In the genomic region with DNA sequence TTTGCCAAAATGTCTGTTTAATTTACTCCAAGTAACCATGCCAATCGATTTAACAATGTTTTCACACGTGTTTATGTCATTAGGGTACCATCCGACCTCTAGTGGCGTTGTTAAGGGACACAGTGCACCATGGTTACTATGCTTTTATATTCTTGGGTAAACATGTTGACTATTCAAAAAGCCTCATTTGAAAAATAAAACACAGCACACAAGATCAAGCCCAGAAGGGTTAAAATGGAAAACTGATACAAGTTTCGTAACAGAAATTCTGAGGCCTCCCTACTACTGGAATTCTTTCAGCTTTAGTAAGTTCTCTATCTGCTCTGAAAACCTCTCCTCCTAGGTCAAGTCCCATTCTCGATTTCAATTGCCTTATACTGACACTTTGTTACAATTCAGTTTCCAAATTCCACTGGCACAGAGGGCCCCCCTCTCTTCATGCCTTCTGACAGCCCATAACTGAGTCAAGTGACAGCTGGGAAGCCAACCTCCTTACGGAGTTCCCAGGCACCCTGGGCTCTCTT, we compare ENCODE assay signal across 2 cellular contexts.
TF ChIP-seq lines count a peak whose summit lies in the region.

No MANE protein-coding gene starts in this region.

TF ChIP-seq in K562, 482 proteins besides CTCF, POLR2A, EP300 and RAD21 (continues in another document):
- no peak for TF ChIP-seq MCM2 (IDR thresholded peaks at IDR 0.05; ENCODE audit: low read depth)
- TF ChIP-seq, protein P1, sequence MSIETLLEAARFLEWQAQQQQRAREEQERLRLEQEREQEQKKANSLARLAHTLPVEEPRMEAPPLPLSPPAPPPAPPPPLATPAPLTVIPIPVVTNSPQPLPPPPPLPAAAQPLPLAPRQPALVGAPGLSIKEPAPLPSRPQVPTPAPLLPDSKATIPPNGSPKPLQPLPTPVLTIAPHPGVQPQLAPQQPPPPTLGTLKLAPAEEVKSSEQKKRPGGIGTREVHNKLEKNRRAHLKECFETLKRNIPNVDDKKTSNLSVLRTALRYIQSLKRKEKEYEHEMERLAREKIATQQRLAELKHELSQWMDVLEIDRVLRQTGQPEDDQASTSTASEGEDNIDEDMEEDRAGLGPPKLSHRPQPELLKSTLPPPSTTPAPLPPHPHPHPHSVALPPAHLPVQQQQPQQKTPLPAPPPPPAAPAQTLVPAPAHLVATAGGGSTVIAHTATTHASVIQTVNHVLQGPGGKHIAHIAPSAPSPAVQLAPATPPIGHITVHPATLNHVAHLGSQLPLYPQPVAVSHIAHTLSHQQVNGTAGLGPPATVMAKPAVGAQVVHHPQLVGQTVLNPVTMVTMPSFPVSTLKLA (conservative IDR thresholded peaks at IDR 0.05): peak; percentile 88 to 93
- TF ChIP-seq BMI1 (IDR thresholded peaks at IDR 0.05; ENCODE audit: low read length): 0 out of 2 replicates have a peak, but pooled peaks have one; percentile 52
- peak in 1 of 2 experiments; percentile 30; a peak in 1 of 4 replicates for TF ChIP-seq CSDE1 (IDR thresholded peaks at IDR 0.05)
- TF ChIP-seq, protein P2, sequence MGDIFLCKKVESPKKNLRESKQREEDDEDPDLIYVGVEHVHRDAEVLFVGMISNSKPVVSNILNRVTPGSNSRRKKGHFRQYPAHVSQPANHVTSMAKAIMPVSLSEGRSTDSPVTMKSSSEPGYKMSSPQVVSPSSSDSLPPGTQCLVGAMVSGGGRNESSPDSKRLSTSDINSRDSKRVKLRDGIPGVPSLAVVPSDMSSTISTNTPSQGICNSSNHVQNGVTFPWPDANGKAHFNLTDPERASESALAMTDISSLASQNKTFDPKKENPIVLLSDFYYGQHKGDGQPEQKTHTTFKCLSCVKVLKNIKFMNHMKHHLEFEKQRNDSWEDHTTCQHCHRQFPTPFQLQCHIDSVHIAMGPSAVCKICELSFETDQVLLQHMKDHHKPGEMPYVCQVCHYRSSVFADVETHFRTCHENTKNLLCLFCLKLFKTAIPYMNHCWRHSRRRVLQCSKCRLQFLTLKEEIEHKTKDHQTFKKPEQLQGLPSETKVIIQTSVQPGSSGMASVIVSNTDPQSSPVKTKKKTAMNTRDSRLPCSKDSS (IDR thresholded peaks at IDR 0.05; ENCODE audit: low read depth, partially characterized antibody): no peak
- TF ChIP-seq, protein P3, sequence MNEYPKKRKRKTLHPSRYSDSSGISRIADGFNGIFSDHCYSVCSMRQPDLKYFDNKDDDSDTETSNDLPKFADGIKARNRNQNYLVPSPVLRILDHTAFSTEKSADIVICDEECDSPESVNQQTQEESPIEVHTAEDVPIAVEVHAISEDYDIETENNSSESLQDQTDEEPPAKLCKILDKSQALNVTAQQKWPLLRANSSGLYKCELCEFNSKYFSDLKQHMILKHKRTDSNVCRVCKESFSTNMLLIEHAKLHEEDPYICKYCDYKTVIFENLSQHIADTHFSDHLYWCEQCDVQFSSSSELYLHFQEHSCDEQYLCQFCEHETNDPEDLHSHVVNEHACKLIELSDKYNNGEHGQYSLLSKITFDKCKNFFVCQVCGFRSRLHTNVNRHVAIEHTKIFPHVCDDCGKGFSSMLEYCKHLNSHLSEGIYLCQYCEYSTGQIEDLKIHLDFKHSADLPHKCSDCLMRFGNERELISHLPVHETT (CRISPR knock-in tag; conservative IDR thresholded peaks at IDR 0.05 in 1 of 2, IDR thresholded peaks at IDR 0.05 in 1 of 2): no peak
- TF ChIP-seq FOXJ2 (tag; IDR thresholded peaks at IDR 0.05): peak; percentile 98
- peak; percentile 52 to 96; a peak in 3 of 4 replicates for TF ChIP-seq SIN3A (IDR thresholded peaks at IDR 0.05; ENCODE audit: borderline replicate concordance in 2 of 2, control insufficient read depth in 1 of 2, low read depth in 2 of 2, low read length in 2 of 2)
- TF ChIP-seq RFX1 (IDR thresholded peaks at IDR 0.05): peak; percentile 93
- TF ChIP-seq CREM (IDR thresholded peaks at IDR 0.05; ENCODE audit: low read depth): peak; percentile 26; the same call in 1 of the 2 replicates
- TF ChIP-seq MYNN (IDR thresholded peaks at IDR 0.05): peak; percentile 98
- peak; percentile 82; the same call in 1 of the 2 replicates for TF ChIP-seq MYNN (CRISPR knock-in tag; IDR thresholded peaks at IDR 0.05)
- no peak for TF ChIP-seq ATF1 (CRISPR knock-in tag; IDR thresholded peaks at IDR 0.05)
- peak; percentile 15; the same call in 1 of the 2 replicates for TF ChIP-seq ATF1 (tag; IDR thresholded peaks at IDR 0.05)
- 0 out of 2 replicates have a peak, but pooled peaks have one; percentile 19 for TF ChIP-seq SMC3 (conservative IDR thresholded peaks at IDR 0.05; ENCODE audit: insufficient read depth, low read depth, low read length)
- 0 out of 2 replicates have a peak, but pooled peaks have one; percentile 29 for TF ChIP-seq HDAC2 (IDR thresholded peaks at IDR 0.05)
- peak; percentile 86 to 93 for TF ChIP-seq FOXA3 (CRISPR knock-in tag; conservative IDR thresholded peaks at IDR 0.05 in 1 of 2, IDR thresholded peaks at IDR 0.05 in 1 of 2)
- peak; percentile 80 for TF ChIP-seq FOXJ3 (CRISPR knock-in tag; IDR thresholded peaks at IDR 0.05)
- TF ChIP-seq CBFA2T2 (conservative IDR thresholded peaks at IDR 0.05): no peak
- no peak for TF ChIP-seq ZNF561 (CRISPR knock-in tag; conservative IDR thresholded peaks at IDR 0.05)
- TF ChIP-seq, protein P4, sequence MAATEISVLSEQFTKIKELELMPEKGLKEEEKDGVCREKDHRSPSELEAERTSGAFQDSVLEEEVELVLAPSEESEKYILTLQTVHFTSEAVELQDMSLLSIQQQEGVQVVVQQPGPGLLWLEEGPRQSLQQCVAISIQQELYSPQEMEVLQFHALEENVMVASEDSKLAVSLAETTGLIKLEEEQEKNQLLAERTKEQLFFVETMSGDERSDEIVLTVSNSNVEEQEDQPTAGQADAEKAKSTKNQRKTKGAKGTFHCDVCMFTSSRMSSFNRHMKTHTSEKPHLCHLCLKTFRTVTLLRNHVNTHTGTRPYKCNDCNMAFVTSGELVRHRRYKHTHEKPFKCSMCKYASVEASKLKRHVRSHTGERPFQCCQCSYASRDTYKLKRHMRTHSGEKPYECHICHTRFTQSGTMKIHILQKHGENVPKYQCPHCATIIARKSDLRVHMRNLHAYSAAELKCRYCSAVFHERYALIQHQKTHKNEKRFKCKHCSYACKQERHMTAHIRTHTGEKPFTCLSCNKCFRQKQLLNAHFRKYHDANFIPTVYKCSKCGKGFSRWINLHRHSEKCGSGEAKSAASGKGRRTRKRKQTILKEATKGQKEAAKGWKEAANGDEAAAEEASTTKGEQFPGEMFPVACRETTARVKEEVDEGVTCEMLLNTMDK (IDR thresholded peaks at IDR 0.05; ENCODE audit: borderline replicate concordance, insufficient read depth, low read depth, low read length, poor library complexity, severe bottlenecking): peak; percentile 72

TF ChIP-seq in HepG2, 621 proteins besides CTCF, POLR2A, EP300 and RAD21 (continues in another document):
- TF ChIP-seq FOXA3 (CRISPR knock-in tag; IDR thresholded peaks at IDR 0.05): peak; percentile 53; the same call in 1 of the 2 replicates
- TF ChIP-seq RFX3 (CRISPR knock-in tag; IDR thresholded peaks at IDR 0.05): peak; percentile 70
- 0 out of 2 replicates have a peak, but pooled peaks have one; percentile 14 for TF ChIP-seq HDAC2 (CRISPR knock-in tag; IDR thresholded peaks at IDR 0.05)
- TF ChIP-seq, protein P5, sequence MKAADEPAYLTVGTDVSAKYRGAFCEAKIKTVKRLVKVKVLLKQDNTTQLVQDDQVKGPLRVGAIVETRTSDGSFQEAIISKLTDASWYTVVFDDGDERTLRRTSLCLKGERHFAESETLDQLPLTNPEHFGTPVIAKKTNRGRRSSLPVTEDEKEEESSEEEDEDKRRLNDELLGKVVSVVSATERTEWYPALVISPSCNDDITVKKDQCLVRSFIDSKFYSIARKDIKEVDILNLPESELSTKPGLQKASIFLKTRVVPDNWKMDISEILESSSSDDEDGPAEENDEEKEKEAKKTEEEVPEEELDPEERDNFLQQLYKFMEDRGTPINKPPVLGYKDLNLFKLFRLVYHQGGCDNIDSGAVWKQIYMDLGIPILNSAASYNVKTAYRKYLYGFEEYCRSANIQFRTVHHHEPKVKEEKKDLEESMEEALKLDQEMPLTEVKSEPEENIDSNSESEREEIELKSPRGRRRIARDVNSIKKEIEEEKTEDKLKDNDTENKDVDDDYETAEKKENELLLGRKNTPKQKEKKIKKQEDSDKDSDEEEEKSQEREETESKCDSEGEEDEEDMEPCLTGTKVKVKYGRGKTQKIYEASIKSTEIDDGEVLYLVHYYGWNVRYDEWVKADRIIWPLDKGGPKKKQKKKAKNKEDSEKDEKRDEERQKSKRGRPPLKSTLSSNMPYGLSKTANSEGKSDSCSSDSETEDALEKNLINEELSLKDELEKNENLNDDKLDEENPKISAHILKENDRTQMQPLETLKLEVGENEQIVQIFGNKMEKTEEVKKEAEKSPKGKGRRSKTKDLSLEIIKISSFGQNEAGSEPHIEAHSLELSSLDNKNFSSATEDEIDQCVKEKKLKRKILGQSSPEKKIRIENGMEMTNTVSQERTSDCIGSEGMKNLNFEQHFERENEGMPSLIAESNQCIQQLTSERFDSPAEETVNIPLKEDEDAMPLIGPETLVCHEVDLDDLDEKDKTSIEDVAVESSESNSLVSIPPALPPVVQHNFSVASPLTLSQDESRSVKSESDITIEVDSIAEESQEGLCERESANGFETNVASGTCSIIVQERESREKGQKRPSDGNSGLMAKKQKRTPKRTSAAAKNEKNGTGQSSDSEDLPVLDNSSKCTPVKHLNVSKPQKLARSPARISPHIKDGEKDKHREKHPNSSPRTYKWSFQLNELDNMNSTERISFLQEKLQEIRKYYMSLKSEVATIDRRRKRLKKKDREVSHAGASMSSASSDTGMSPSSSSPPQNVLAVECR (CRISPR knock-in tag; IDR thresholded peaks at IDR 0.05; ENCODE audit: borderline replicate concordance): peak; percentile 44; the same call in 1 of the 2 replicates
- peak; percentile 60; the same call in 1 of the 2 replicates for TF ChIP-seq ZNF652 (CRISPR knock-in tag; IDR thresholded peaks at IDR 0.05; ENCODE audit: borderline replicate concordance, low read depth)
- TF ChIP-seq FIP1L1 (IDR thresholded peaks at IDR 0.05; ENCODE audit: borderline replicate concordance, insufficient read depth, low read depth, low read length): no peak
- TF ChIP-seq FOXK1 (CRISPR knock-in tag; IDR thresholded peaks at IDR 0.05; ENCODE audit: borderline replicate concordance, low read depth): peak; percentile 63; the same call in 1 of the 2 replicates
- 0 out of 4 replicates have a peak, but pooled peaks of 1 of the 2 experiments have one; percentile 24 for TF ChIP-seq KLF16 (CRISPR knock-in tag; IDR thresholded peaks at IDR 0.05)
- TF ChIP-seq ZBTB20 (CRISPR knock-in tag; IDR thresholded peaks at IDR 0.05; ENCODE audit: borderline replicate concordance, low read depth): no peak
- peak; percentile 47; the same call in 1 of the 2 replicates for TF ChIP-seq SIN3B (IDR thresholded peaks at IDR 0.05; ENCODE audit: low read length)
- TF ChIP-seq HOXA5 (CRISPR knock-in tag; IDR thresholded peaks at IDR 0.05): 0 out of 2 replicates have a peak, but pooled peaks have one; percentile 8
- no peak for TF ChIP-seq ZNF878 (CRISPR knock-in tag; IDR thresholded peaks at IDR 0.05)
- TF ChIP-seq SAP130 (CRISPR knock-in tag; IDR thresholded peaks at IDR 0.05; ENCODE audit: low read depth): peak; percentile 90
- TF ChIP-seq ZNF496 (CRISPR knock-in tag; IDR thresholded peaks at IDR 0.05; ENCODE audit: insufficient replicate concordance): no peak
- no peak for TF ChIP-seq JUN (CRISPR knock-in tag; IDR thresholded peaks at IDR 0.05)
- no peak for TF ChIP-seq ZNF207 (IDR thresholded peaks at IDR 0.05; ENCODE audit: borderline replicate concordance)
- 0 out of 2 replicates have a peak, but pooled peaks have one; percentile 41 for TF ChIP-seq TSC22D2 (CRISPR knock-in tag; IDR thresholded peaks at IDR 0.05; ENCODE audit: borderline replicate concordance)
- TF ChIP-seq SMYD3 (CRISPR knock-in tag; IDR thresholded peaks at IDR 0.05): no peak
- TF ChIP-seq MXI1 (IDR thresholded peaks at IDR 0.05; ENCODE audit: borderline replicate concordance, low read depth, low read length): peak; percentile 90; the same call in 2 of the 3 replicates
- peak; percentile 82; the same call in 1 of the 2 replicates for TF ChIP-seq MXD4 (CRISPR knock-in tag; IDR thresholded peaks at IDR 0.05)
- TF ChIP-seq IRF2 (CRISPR knock-in tag; IDR thresholded peaks at IDR 0.05): peak; percentile 28; the same call in 1 of the 2 replicates
- TF ChIP-seq, protein P6, sequence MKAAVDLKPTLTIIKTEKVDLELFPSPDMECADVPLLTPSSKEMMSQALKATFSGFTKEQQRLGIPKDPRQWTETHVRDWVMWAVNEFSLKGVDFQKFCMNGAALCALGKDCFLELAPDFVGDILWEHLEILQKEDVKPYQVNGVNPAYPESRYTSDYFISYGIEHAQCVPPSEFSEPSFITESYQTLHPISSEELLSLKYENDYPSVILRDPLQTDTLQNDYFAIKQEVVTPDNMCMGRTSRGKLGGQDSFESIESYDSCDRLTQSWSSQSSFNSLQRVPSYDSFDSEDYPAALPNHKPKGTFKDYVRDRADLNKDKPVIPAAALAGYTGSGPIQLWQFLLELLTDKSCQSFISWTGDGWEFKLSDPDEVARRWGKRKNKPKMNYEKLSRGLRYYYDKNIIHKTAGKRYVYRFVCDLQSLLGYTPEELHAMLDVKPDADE (CRISPR knock-in tag; IDR thresholded peaks at IDR 0.05): no peak
- TF ChIP-seq SIN3A (IDR thresholded peaks at IDR 0.05; ENCODE audit: borderline replicate concordance, low read depth, low read length): peak; percentile 86
- no peak for TF ChIP-seq PHB2 (IDR thresholded peaks at IDR 0.05; ENCODE audit: partially characterized antibody)
- no peak for TF ChIP-seq ISX (CRISPR knock-in tag; conservative IDR thresholded peaks at IDR 0.05)
- no peak for TF ChIP-seq SRSF9 (IDR thresholded peaks at IDR 0.05; ENCODE audit: borderline replicate concordance, insufficient read depth, low read depth, low read length, poor library complexity, severe bottlenecking)
- peak; percentile 50; the same call in 1 of the 2 replicates for TF ChIP-seq TGIF2 (CRISPR knock-in tag; IDR thresholded peaks at IDR 0.05)
- TF ChIP-seq FOXK2 (IDR thresholded peaks at IDR 0.05): peak; percentile 87
- TF ChIP-seq SMAD9 (CRISPR knock-in tag; IDR thresholded peaks at IDR 0.05): no peak
- no peak for TF ChIP-seq ZBTB3 (CRISPR knock-in tag; IDR thresholded peaks at IDR 0.05; ENCODE audit: borderline replicate concordance, low read depth)
- no peak for TF ChIP-seq ETV6 (CRISPR knock-in tag; conservative IDR thresholded peaks at IDR 0.05)
- no peak for TF ChIP-seq REPIN1 (CRISPR knock-in tag; IDR thresholded peaks at IDR 0.05; ENCODE audit: borderline replicate concordance, low read depth)
- peak; percentile 57; the same call in 1 of the 2 replicates for TF ChIP-seq BHLHE40 (IDR thresholded peaks at IDR 0.05; ENCODE audit: low read length)
- TF ChIP-seq ZNF335 (CRISPR knock-in tag; IDR thresholded peaks at IDR 0.05): 0 out of 2 replicates have a peak, but pooled peaks have one; percentile 42
- no peak for TF ChIP-seq CREB1 (IDR thresholded peaks at IDR 0.05)
- TF ChIP-seq CREB1 (CRISPR knock-in tag; IDR thresholded peaks at IDR 0.05): peak; percentile 25; the same call in 1 of the 2 replicates
- no peak for TF ChIP-seq MEF2D (CRISPR knock-in tag; IDR thresholded peaks at IDR 0.05)
- peak; percentile 78 for TF ChIP-seq RFX1 (IDR thresholded peaks at IDR 0.05)
- TF ChIP-seq, protein P1 (IDR thresholded peaks at IDR 0.05): peak; percentile 81
- TF ChIP-seq NFE2 (CRISPR knock-in tag; IDR thresholded peaks at IDR 0.05): no peak
